16 cellular contexts compared by ENCODE assay signal in the genomic region with DNA sequence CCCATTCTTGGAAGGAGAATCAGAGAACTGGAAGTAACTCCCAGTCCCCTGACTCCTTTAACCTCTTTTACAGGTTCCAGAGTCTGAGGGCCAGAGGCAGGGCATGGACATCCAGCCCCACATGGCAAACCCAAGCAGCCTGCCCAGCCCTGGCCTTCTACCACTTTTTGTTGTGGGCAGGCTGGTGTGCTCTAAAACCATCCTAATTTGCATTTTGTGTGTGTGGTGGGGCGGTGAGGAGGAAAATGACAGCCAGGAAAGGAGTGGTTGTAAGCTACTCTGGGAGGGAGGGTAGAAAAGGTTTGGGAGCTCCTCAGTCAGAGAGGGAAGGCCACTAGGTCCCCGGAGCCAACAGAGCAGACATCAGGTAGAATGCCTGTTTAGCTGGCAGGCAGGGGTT.
DNase-seq lines count a peak whose midpoint lies in the region; ATAC-seq and TF ChIP-seq lines count a peak whose summit lies in the region.
"Had no signal": no experiment of that assay in that cellular context is flagged by ENCODE, and none has a peak within 500 bp of the region (broad histone marks: within the 10 kb centered on the region; RNA-seq: fewer than 3 reads in every experiment).

No MANE protein-coding gene starts in this region.

- no peak overlapping the region for H3K27ac Mint-ChIP-seq in stimulated activated memory B cell treated with anti-CD40 and anti-IgM and Interleukin-4, amounts not matched to agents 10 μg/mL and 1 μg/mL and 100 μg/mL, for 72 hours
- H3K27ac Mint-ChIP-seq: CD14-positive monocyte; CD4-positive, alpha-beta memory T cell; GM23338 had no signal

- ATAC-seq in HG03045 (IDR thresholded peaks at IDR 0.05; ENCODE audit: unreplicated experiment) = no peak
- ATAC-seq in stimulated activated memory B cell treated with anti-CD40 and anti-IgM and Interleukin-4, amounts not matched to agents 10 μg/mL and 1 μg/mL and 100 μg/mL, for 72 hours = no peak
- ATAC-seq: GM23338 had no signal

- peak; percentile 27 for DNase-seq in GM12865 (ENCODE audit: low read depth)
- DNase-seq in NCI-H526 (lab: John Stamatoyannopoulos, UW) = peak; percentile 74 to 87
- peak; percentile 31 for DNase-seq in astrocyte of the hippocampus (ENCODE audit: low read depth, low spot score)
- no peak for DNase-seq in NCI-H1092 treated with DMSO at 0.1 percent for 48 hours (lab: John Stamatoyannopoulos, UW)
- DNase-seq in NCI-H524 treated with DMSO at 0.1 percent for 48 hours (lab: John Stamatoyannopoulos, UW) = no peak
- DNase-seq: ACHN; BE2C; CD4-positive, alpha-beta memory T cell; DMS153; DMS79; GDM1; HCEC 1CT had no signal

- H3K4me1 Mint-ChIP-seq in stimulated activated memory B cell treated with anti-CD40 and anti-IgM and Interleukin-4, amounts not matched to agents 10 μg/mL and 1 μg/mL and 100 μg/mL, for 72 hours = peaks cover 16% of the 10 kb centered on the region
- H3K4me1 Mint-ChIP-seq: CD14-positive monocyte had no signal

- no peak overlapping the region for H3K4me3 Mint-ChIP-seq in stimulated activated memory B cell treated with anti-CD40 and anti-IgM and Interleukin-4, amounts not matched to agents 10 μg/mL and 1 μg/mL and 100 μg/mL, for 72 hours
- H3K4me3 Mint-ChIP-seq: CD14-positive monocyte; CD4-positive, alpha-beta memory T cell; GM23338 had no signal

- H3K27me3 Mint-ChIP-seq in stimulated activated memory B cell treated with anti-CD40 and anti-IgM and Interleukin-4, amounts not matched to agents 10 μg/mL and 1 μg/mL and 100 μg/mL, for 72 hours = peaks cover 59% of the 10 kb centered on the region

- TF ChIP-seq CTCF in GM12865 (IDR thresholded peaks at IDR 0.05; ENCODE audit: insufficient read depth, low read depth, low read length, missing control alignments) = no peak

- H3K36me3 Mint-ChIP-seq in stimulated activated memory B cell treated with anti-CD40 and anti-IgM and Interleukin-4, amounts not matched to agents 10 μg/mL and 1 μg/mL and 100 μg/mL, for 72 hours = no peaks in the 10 kb centered on the region
- H3K36me3 Mint-ChIP-seq: CD14-positive monocyte; CD4-positive, alpha-beta memory T cell had no signal

- no peaks in the 10 kb centered on the region for H3K9me3 Mint-ChIP-seq in stimulated activated memory B cell treated with anti-CD40 and anti-IgM and Interleukin-4, amounts not matched to agents 10 μg/mL and 1 μg/mL and 100 μg/mL, for 72 hours
- H3K9me3 Mint-ChIP-seq: CD14-positive monocyte; CD4-positive, alpha-beta memory T cell; GM23338 had no signal

- no peak overlapping the region for H3K4me3 ChIP-seq in GM12865 (ENCODE audit: low read depth, low read length)
- H3K4me3 ChIP-seq: GM23338 had no signal

Comparison
In these comparisons a context has a peak if more than half of its experiments do, and no peak if none do; other contexts are left out.
1. DNase-seq: peak in GM12865 (single experiment), NCI-H526 (2 of 2) and astrocyte of the hippocampus (single experiment); none in NCI-H1092 treated with DMSO at 0.1 percent for 48 hours (single experiment) and NCI-H524 treated with DMSO at 0.1 percent for 48 hours (single experiment).